In genomic region chr7:55574062-55574717, GRCh38 we compare ENCODE assay signal across 10 cellular contexts. TPM values are rescaled to one million over a fixed set of nuclear protein-coding genes. Genes with fewer than 3 reads are reported as not detected.
DNase-seq lines count a peak whose midpoint lies in the region; ATAC-seq and TF ChIP-seq lines count a peak whose summit lies in the region.
"Had no signal": no experiment of that assay in that cellular context is flagged by ENCODE, and none has a peak within 500 bp of the region (broad histone marks: within the 10 kb centered on the region; RNA-seq: fewer than 3 reads in every experiment).

No MANE protein-coding gene starts in this region.

- peak overlapping the region; percentile 76 for H3K4me3 Mint-ChIP-seq in activated naive CD4-positive, alpha-beta T cell treated with anti-CD3 and anti-CD28 coated beads, Interleukin-2, amount 10 ng/mL, durations not matched to agents 7 days and 5 days
- peak overlapping the region; percentile 81; the same call in 1 of the 2 replicates for H3K4me3 Mint-ChIP-seq in WTC11

- DNase-seq in activated naive CD4-positive, alpha-beta T cell treated with anti-CD3 and anti-CD28 coated beads, Interleukin-2, amount 10 ng/mL, durations not matched to agents 7 days and 5 days = peak; percentile 64
- DNase-seq in activated naive CD4-positive, alpha-beta T cell treated with Interleukin-2 at 50 U/mL for 16 hours = no peak
- DNase-seq in WTC11 (ENCODE audit: low spot score) (no peak), foreskin keratinocyte (peak in 1 of 2 donors; percentile 61), stromal cell of bone marrow (ENCODE audit: low read depth) (peak; percentile 24), NCI-H2196 treated with DMSO at 0.1 percent for 48 hours (lab: John Stamatoyannopoulos, UW; ENCODE audit: unreplicated experiment) (no peak), iPS-NIHi11 (ENCODE audit: low spot score) (no peak), NCI-H146 treated with DMSO at 0.1 percent for 48 hours (lab: John Stamatoyannopoulos, UW; ENCODE audit: unreplicated experiment) (no peak)
- DNase-seq: NCI-H1105 treated with DMSO at 0.1 percent for 48 hours had no signal

- H3K27me3 ChIP-seq in foreskin keratinocyte = peaks cover 9% of the 10 kb centered on the region
- H3K27me3 ChIP-seq: hepatocyte had no signal

- H3K27ac ChIP-seq in foreskin keratinocyte = no peak overlapping the region

- peaks cover 55% of the 10 kb centered on the region for H3K4me1 Mint-ChIP-seq in activated naive CD4-positive, alpha-beta T cell treated with anti-CD3 and anti-CD28 coated beads, Interleukin-2, amount 10 ng/mL, durations not matched to agents 7 days and 5 days
- peaks cover 35% of the 10 kb centered on the region for H3K4me1 Mint-ChIP-seq in WTC11

- no peaks in the 10 kb centered on the region for H3K27me3 Mint-ChIP-seq in activated naive CD4-positive, alpha-beta T cell treated with anti-CD3 and anti-CD28 coated beads, Interleukin-2, amount 10 ng/mL, durations not matched to agents 7 days and 5 days
- peaks cover 23% of the 10 kb centered on the region for H3K27me3 Mint-ChIP-seq in WTC11 (ENCODE audit: low read depth)

- no peaks in the 10 kb centered on the region for H3K9me3 Mint-ChIP-seq in activated naive CD4-positive, alpha-beta T cell treated with anti-CD3 and anti-CD28 coated beads, Interleukin-2, amount 10 ng/mL, durations not matched to agents 7 days and 5 days
- no peaks in the 10 kb centered on the region for H3K9me3 Mint-ChIP-seq in WTC11

- ATAC-seq in WTC11 (no peak), foreskin keratinocyte (peak; percentile 19)

- TF ChIP-seq CTCF in WTC11 (IDR thresholded peaks at IDR 0.05) (no peak), foreskin keratinocyte (conservative IDR thresholded peaks at IDR 0.05) (no peak)

- POLR2A ChIA-PET in WTC11 (lab: Charles Lee) = no interaction called here

- peaks cover 4% of the 10 kb centered on the region for H3K36me3 Mint-ChIP-seq in activated naive CD4-positive, alpha-beta T cell treated with anti-CD3 and anti-CD28 coated beads, Interleukin-2, amount 10 ng/mL, durations not matched to agents 7 days and 5 days
- H3K36me3 Mint-ChIP-seq in WTC11 = no peaks in the 10 kb centered on the region

- H3K4me1 ChIP-seq in foreskin keratinocyte = peaks cover 19% of the 10 kb centered on the region

- CTCF ChIA-PET in activated naive CD4-positive, alpha-beta T cell treated with anti-CD3 and anti-CD28 coated beads, Interleukin-2, amount 10 ng/mL, durations not matched to agents 7 days and 5 days (lab: Charles Lee) = interaction anchor here (1.5 to 3.0 kb wide), 2 partner anchors 10 to 19 kb away, joined by 3 to 9 read pairs; no protein-coding TSS in a partner anchor
- CTCF ChIA-PET in WTC11 (lab: Charles Lee) = interaction anchor here (0.6 kb wide), 1 partner anchor 24 kb away, joined by 4 read pairs; no protein-coding TSS in a partner anchor

- H3K27ac Mint-ChIP-seq in activated naive CD4-positive, alpha-beta T cell treated with anti-CD3 and anti-CD28 coated beads, Interleukin-2, amount 10 ng/mL, durations not matched to agents 7 days and 5 days = peak overlapping the region; percentile 88
- no peak overlapping the region for H3K27ac Mint-ChIP-seq in WTC11

TF ChIP-seq in WTC11, 78 proteins besides CTCF, POLR2A, EP300 and RAD21 (continues in another document):
- TF ChIP-seq SMAD3 (CRISPR knock-in tag; IDR thresholded peaks at IDR 0.05; ENCODE audit: borderline replicate concordance) (no peak), MYBL2 (CRISPR knock-in tag; IDR thresholded peaks at IDR 0.05) (no peak), IRF2 (CRISPR knock-in tag; IDR thresholded peaks at IDR 0.05; ENCODE audit: borderline replicate concordance, low read depth) (no peak), ZNF423 (CRISPR knock-in tag; IDR thresholded peaks at IDR 0.05) (no peak), ZNF416 (CRISPR knock-in tag; IDR thresholded peaks at IDR 0.05) (no peak), ATF3 (CRISPR knock-in tag; conservative IDR thresholded peaks at IDR 0.05) (no peak), TCF7 (CRISPR knock-in tag; IDR thresholded peaks at IDR 0.05; ENCODE audit: low read depth) (no peak), PRDM15 (CRISPR knock-in tag; IDR thresholded peaks at IDR 0.05) (no peak), NR2C2 (CRISPR knock-in tag; IDR thresholded peaks at IDR 0.05) (no peak), ZNF121 (CRISPR knock-in tag; IDR thresholded peaks at IDR 0.05) (no peak)
- TF ChIP-seq, protein P1, sequence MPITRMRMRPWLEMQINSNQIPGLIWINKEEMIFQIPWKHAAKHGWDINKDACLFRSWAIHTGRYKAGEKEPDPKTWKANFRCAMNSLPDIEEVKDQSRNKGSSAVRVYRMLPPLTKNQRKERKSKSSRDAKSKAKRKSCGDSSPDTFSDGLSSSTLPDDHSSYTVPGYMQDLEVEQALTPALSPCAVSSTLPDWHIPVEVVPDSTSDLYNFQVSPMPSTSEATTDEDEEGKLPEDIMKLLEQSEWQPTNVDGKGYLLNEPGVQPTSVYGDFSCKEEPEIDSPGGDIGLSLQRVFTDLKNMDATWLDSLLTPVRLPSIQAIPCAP (CRISPR knock-in tag; IDR thresholded peaks at IDR 0.05) = no peak
- TF ChIP-seq, protein P2, sequence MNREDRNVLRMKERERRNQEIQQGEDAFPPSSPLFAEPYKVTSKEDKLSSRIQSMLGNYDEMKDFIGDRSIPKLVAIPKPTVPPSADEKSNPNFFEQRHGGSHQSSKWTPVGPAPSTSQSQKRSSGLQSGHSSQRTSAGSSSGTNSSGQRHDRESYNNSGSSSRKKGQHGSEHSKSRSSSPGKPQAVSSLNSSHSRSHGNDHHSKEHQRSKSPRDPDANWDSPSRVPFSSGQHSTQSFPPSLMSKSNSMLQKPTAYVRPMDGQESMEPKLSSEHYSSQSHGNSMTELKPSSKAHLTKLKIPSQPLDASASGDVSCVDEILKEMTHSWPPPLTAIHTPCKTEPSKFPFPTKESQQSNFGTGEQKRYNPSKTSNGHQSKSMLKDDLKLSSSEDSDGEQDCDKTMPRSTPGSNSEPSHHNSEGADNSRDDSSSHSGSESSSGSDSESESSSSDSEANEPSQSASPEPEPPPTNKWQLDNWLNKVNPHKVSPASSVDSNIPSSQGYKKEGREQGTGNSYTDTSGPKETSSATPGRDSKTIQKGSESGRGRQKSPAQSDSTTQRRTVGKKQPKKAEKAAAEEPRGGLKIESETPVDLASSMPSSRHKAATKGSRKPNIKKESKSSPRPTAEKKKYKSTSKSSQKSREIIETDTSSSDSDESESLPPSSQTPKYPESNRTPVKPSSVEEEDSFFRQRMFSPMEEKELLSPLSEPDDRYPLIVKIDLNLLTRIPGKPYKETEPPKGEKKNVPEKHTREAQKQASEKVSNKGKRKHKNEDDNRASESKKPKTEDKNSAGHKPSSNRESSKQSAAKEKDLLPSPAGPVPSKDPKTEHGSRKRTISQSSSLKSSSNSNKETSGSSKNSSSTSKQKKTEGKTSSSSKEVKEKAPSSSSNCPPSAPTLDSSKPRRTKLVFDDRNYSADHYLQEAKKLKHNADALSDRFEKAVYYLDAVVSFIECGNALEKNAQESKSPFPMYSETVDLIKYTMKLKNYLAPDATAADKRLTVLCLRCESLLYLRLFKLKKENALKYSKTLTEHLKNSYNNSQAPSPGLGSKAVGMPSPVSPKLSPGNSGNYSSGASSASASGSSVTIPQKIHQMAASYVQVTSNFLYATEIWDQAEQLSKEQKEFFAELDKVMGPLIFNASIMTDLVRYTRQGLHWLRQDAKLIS (CRISPR knock-in tag; IDR thresholded peaks at IDR 0.05; ENCODE audit: borderline replicate concordance) = no peak
- TF ChIP-seq, protein P3, sequence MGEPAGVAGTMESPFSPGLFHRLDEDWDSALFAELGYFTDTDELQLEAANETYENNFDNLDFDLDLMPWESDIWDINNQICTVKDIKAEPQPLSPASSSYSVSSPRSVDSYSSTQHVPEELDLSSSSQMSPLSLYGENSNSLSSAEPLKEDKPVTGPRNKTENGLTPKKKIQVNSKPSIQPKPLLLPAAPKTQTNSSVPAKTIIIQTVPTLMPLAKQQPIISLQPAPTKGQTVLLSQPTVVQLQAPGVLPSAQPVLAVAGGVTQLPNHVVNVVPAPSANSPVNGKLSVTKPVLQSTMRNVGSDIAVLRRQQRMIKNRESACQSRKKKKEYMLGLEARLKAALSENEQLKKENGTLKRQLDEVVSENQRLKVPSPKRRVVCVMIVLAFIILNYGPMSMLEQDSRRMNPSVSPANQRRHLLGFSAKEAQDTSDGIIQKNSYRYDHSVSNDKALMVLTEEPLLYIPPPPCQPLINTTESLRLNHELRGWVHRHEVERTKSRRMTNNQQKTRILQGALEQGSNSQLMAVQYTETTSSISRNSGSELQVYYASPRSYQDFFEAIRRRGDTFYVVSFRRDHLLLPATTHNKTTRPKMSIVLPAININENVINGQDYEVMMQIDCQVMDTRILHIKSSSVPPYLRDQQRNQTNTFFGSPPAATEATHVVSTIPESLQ (CRISPR knock-in tag; IDR thresholded peaks at IDR 0.05) = no peak

RNA-seq across cellular contexts. Expression of gene VOPP1, which starts 1.9 kb away (rescaled TPM):
- total RNA-seq in WTC11 (2021) (57.0 to 63.9 TPM (median 60.3 TPM) in 3 replicates), foreskin keratinocyte (88.1 and 94.1 TPM in 2 replicates)
- 53.3 and 64.8 TPM in 2 replicates for polyA plus RNA-seq in foreskin keratinocyte

Comparison
In these comparisons a context has a peak if more than half of its experiments do, and no peak if none do; other contexts are left out.
1. DNase-seq: peak in activated naive CD4-positive, alpha-beta T cell treated with anti-CD3 and anti-CD28 coated beads, Interleukin-2, amount 10 ng/mL, durations not matched to agents 7 days and 5 days (single experiment) and stromal cell of bone marrow (single experiment); none in activated naive CD4-positive, alpha-beta T cell treated with Interleukin-2 at 50 U/mL for 16 hours (single experiment), WTC11 (single experiment), NCI-H2196 treated with DMSO at 0.1 percent for 48 hours (single experiment), iPS-NIHi11 (single experiment) and NCI-H146 treated with DMSO at 0.1 percent for 48 hours (single experiment).